25 cellular contexts compared by ENCODE assay signal in genomic region chr21:17745086-17745485, GRCh38.
"Had no signal": no experiment of that assay in that cellular context is flagged by ENCODE, and none has a peak within 500 bp of the region (broad histone marks: within the 10 kb centered on the region; RNA-seq: fewer than 3 reads in every experiment).

No MANE protein-coding gene starts in this region.

- H3K27me3 Mint-ChIP-seq: dendritic cell treated with granulocyte-macrophage colony-stimulating factor and Interleukin-4, amounts not matched to agents 40 ng/mL and 50 ng/mL, for 4 days; effector memory CD8-positive, alpha-beta T cell had no signal

- H3K27ac Mint-ChIP-seq: dendritic cell treated with granulocyte-macrophage colony-stimulating factor and Interleukin-4, amounts not matched to agents 40 ng/mL and 50 ng/mL, for 4 days; endodermal cell had no signal

- H3K4me3 ChIP-seq: colonic mucosa, coronary artery, dorsolateral prefrontal cortex, esophagus muscularis mucosa, esophagus squamous epithelium, gastrocnemius medialis, gastroesophageal sphincter, heart left ventricle, heart right ventricle had no signal

- H3K4me3 Mint-ChIP-seq: dendritic cell treated with granulocyte-macrophage colony-stimulating factor and Interleukin-4, amounts not matched to agents 40 ng/mL and 50 ng/mL, for 4 days; effector memory CD8-positive, alpha-beta T cell; endodermal cell had no signal

- ATAC-seq: effector memory CD8-positive, alpha-beta T cell; esophagus mucosa; foreskin keratinocyte; gastrocnemius medialis; gastroesophageal sphincter; heart left ventricle; heart right ventricle had no signal

- H3K27ac ChIP-seq: colonic mucosa, coronary artery, dorsolateral prefrontal cortex, epithelial cell of prostate, esophagus muscularis mucosa, esophagus squamous epithelium, foreskin keratinocyte, gastrocnemius medialis, gastroesophageal sphincter, heart left ventricle, heart right ventricle had no signal

- H3K27me3 ChIP-seq: colonic mucosa, dorsolateral prefrontal cortex, esophagus muscularis mucosa, esophagus squamous epithelium, foreskin keratinocyte, gastrocnemius medialis, gastroesophageal sphincter, heart left ventricle, heart right ventricle had no signal

- H3K4me1 ChIP-seq: colonic mucosa, esophagus muscularis mucosa, gastrocnemius medialis, gastroesophageal sphincter, heart left ventricle, heart right ventricle had no signal

- H3K4me1 Mint-ChIP-seq: endodermal cell had no signal

- H3K9me3 Mint-ChIP-seq: dendritic cell treated with granulocyte-macrophage colony-stimulating factor and Interleukin-4, amounts not matched to agents 40 ng/mL and 50 ng/mL, for 4 days; effector memory CD8-positive, alpha-beta T cell had no signal

- H3K9me3 ChIP-seq: colonic mucosa, esophagus muscularis mucosa, esophagus squamous epithelium, gastrocnemius medialis had no signal

- DNase-seq: colonic mucosa; cortex of kidney; dermis blood vessel endothelial cell; dorsolateral prefrontal cortex; effector CD4-positive, alpha-beta T cell; effector CD8-positive, alpha-beta T cell; effector memory CD4-positive, alpha-beta T cell; effector memory CD8-positive, alpha-beta T cell; endodermal cell; erythroblast; esophagus squamous epithelium; foreskin fibroblast; foreskin keratinocyte; foreskin melanocyte; gastrocnemius medialis; glutamatergic neuron; head of caudate nucleus; heart left ventricle; heart right ventricle had no signal

- H3K36me3 ChIP-seq: colonic mucosa, esophagus muscularis mucosa, esophagus squamous epithelium, gastrocnemius medialis, gastroesophageal sphincter, heart left ventricle, heart right ventricle had no signal
